ENCODE assay signal across 21 cellular contexts in the genomic region with DNA sequence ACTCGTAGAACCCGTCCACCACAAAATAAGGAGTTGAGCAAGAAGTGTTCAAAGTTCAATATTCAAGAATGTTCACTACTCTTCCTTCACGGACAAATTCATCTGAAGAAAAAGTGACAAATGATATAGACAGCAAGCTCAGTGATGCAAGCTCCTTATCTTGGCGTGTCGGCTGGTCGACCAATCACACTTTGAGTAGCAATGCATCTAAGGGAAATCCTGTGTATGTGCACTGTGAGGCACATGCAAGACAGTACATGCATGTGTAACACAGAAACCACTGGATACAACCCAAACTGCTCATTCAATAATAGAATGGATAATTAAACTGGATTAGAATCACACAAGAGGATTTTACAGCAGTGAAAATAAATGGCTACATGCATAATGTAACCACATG.
DNase-seq lines count a peak whose midpoint lies in the region; ATAC-seq, FAIRE-seq and TF ChIP-seq lines count a peak whose summit lies in the region.
"Had no signal": no experiment of that assay in that cellular context is flagged by ENCODE, and none has a peak within 500 bp of the region (broad histone marks: within the 10 kb centered on the region; RNA-seq: fewer than 3 reads in every experiment).

No MANE protein-coding gene starts in this region.

- H2AK5ac ChIP-seq in mesendoderm (ENCODE audit: low read length), result no peak overlapping the region

- ATAC-seq in activated CD8-positive, alpha-beta memory T cell treated with anti-CD3 and anti-CD28 coated beads, Interleukin-2, amount 10 ng/mL, durations not matched to agents 7 days and 5 days, result no peak

- no peak overlapping the region for H3K18ac ChIP-seq in mesendoderm (ENCODE audit: low read length)

- no peaks in the 10 kb centered on the region for H3K27me3 ChIP-seq in bronchial epithelial cell (ENCODE audit: control insufficient read depth, insufficient read depth, low read length)
- H3K27me3 ChIP-seq in neural progenitor cell, result no peaks in the 10 kb centered on the region
- no peaks in the 10 kb centered on the region for H3K27me3 ChIP-seq in mesendoderm (ENCODE audit: insufficient read depth, low read length, poor library complexity)

- H3K9me3 Mint-ChIP-seq in activated CD8-positive, alpha-beta memory T cell treated with anti-CD3 and anti-CD28 coated beads, Interleukin-2, amount 10 ng/mL, durations not matched to agents 7 days and 5 days (ENCODE audit: low read depth), result no peaks in the 10 kb centered on the region
- no peaks in the 10 kb centered on the region for H3K9me3 Mint-ChIP-seq in neural progenitor cell
- H3K9me3 Mint-ChIP-seq: HFFc6 had no signal

- H2BK5ac ChIP-seq in mesendoderm (ENCODE audit: low read length), result no peak overlapping the region

- H3K27me3 Mint-ChIP-seq in activated CD8-positive, alpha-beta memory T cell treated with anti-CD3 and anti-CD28 coated beads, Interleukin-2, amount 10 ng/mL, durations not matched to agents 7 days and 5 days, result no peaks in the 10 kb centered on the region
- peaks cover 4% of the 10 kb centered on the region for H3K27me3 Mint-ChIP-seq in neural progenitor cell (ENCODE audit: insufficient read depth, low read depth)
- H3K27me3 Mint-ChIP-seq: B cell had no signal

- no peaks in the 10 kb centered on the region for H3K9me3 ChIP-seq in neural progenitor cell (ENCODE audit: low read depth)

- peaks cover 11% of the 10 kb centered on the region for H3K36me3 Mint-ChIP-seq in activated CD8-positive, alpha-beta memory T cell treated with anti-CD3 and anti-CD28 coated beads, Interleukin-2, amount 10 ng/mL, durations not matched to agents 7 days and 5 days
- H3K36me3 Mint-ChIP-seq in neural progenitor cell, result peaks cover 25% of the 10 kb centered on the region

- FAIRE-seq in H54 (lab: Jason Lieb, UNC) (peak; percentile 15), bronchial epithelial cell (lab: Jason Lieb, UNC) (no peak)

- WGBS in mesendoderm (ENCODE audit: extremely low coverage, insufficient coverage, low lambda C conversion rate), result no CpG with 5 or more reads among the region's 6 CpGs
- WGBS in lower leg skin, 2 donors, result 69 to 81% methylated on average over 6 of the region's 6 CpGs

- H3K4me1 Mint-ChIP-seq in activated CD8-positive, alpha-beta memory T cell treated with anti-CD3 and anti-CD28 coated beads, Interleukin-2, amount 10 ng/mL, durations not matched to agents 7 days and 5 days, result no peaks in the 10 kb centered on the region
- H3K4me1 Mint-ChIP-seq in neural progenitor cell, result no peaks in the 10 kb centered on the region
- H3K4me1 Mint-ChIP-seq: B cell had no signal

- H3K4me3 ChIP-seq in bronchial epithelial cell (ENCODE audit: low read depth, low read length), result no peak overlapping the region
- H3K4me3 ChIP-seq in neural progenitor cell, result no peak overlapping the region
- H3K4me3 ChIP-seq in mesendoderm (ENCODE audit: low read length), result no peak overlapping the region
- no peak overlapping the region for H3K4me3 ChIP-seq in lower leg skin (ENCODE audit: low read depth, poor library complexity, severe bottlenecking)

- no peak overlapping the region for H3K4me3 Mint-ChIP-seq in activated CD8-positive, alpha-beta memory T cell treated with anti-CD3 and anti-CD28 coated beads, Interleukin-2, amount 10 ng/mL, durations not matched to agents 7 days and 5 days
- H3K4me3 Mint-ChIP-seq in neural progenitor cell, result no peak overlapping the region
- H3K4me3 Mint-ChIP-seq: B cell, HFFc6 had no signal

- H3K9ac ChIP-seq in neural progenitor cell, result no peak overlapping the region
- H3K9ac ChIP-seq in mesendoderm (ENCODE audit: low read length), result no peak overlapping the region

- H4K20me1 ChIP-seq in neural progenitor cell (ENCODE audit: low read depth), result peaks cover 45% of the 10 kb centered on the region

- no peak for TF ChIP-seq CTCF in bronchial epithelial cell (IDR thresholded peaks at IDR 0.05; ENCODE audit: insufficient read depth, low read length, severe bottlenecking)
- no peak for TF ChIP-seq CTCF in neural progenitor cell (IDR thresholded peaks at IDR 0.05)
- TF ChIP-seq CTCF in lower leg skin (IDR thresholded peaks at IDR 0.05), result no peak

- TF ChIP-seq POLR2A in H54 (IDR thresholded peaks at IDR 0.05; ENCODE audit: low read depth, low read length), result no peak
- TF ChIP-seq POLR2A in lower leg skin (IDR thresholded peaks at IDR 0.05), result no peak

- H3K4me1 ChIP-seq in neural progenitor cell (no peaks in the 10 kb centered on the region), mesendoderm (ENCODE audit: control insufficient read depth, low read depth, low read length) (no peaks in the 10 kb centered on the region)

- CTCF ChIA-PET in activated CD8-positive, alpha-beta memory T cell treated with anti-CD3 and anti-CD28 coated beads, Interleukin-2, amount 10 ng/mL, durations not matched to agents 7 days and 5 days (lab: Charles Lee), result interaction anchor here (0.8 kb wide), 1 partner anchor 9 kb away, joined by 3 read pairs; no protein-coding TSS in a partner anchor

- no peak for DNase-seq in activated CD8-positive, alpha-beta memory T cell treated with anti-CD3 and anti-CD28 coated beads, Interleukin-2, amount 10 ng/mL, durations not matched to agents 7 days and 5 days
- no peak for DNase-seq in activated CD8-positive, alpha-beta memory T cell treated with anti-CD3 and anti-CD28 coated beads, Interleukin-2, amount 50 U/mL, for 4 hours
- DNase-seq in H54 (ENCODE audit: insufficient read length, low spot score) (no peak), bronchial epithelial cell (ENCODE audit: low read depth) (peak; percentile 62), neural progenitor cell (ENCODE audit: low spot score) (no peak), mesendoderm (no peak), lower leg skin (ENCODE audit: low spot score in 2 of 2) (no peak), GM03348 (ENCODE audit: low spot score) (no peak)
- DNase-seq: 8988T, COR-L47, GOT3, HFFc6, KG1, NCI-H1417 treated with DMSO at 0.1 percent for 48 hours, NCI-H1930, NCI-H226, NCI-H524, NCI-H82, OCI-M1, SHP77 had no signal

- no peak overlapping the region for H3K4me2 ChIP-seq in neural progenitor cell
- no peak overlapping the region for H3K4me2 ChIP-seq in mesendoderm (ENCODE audit: low read length)

- no peak overlapping the region for H4K8ac ChIP-seq in mesendoderm (ENCODE audit: low read depth, low read length)

- H3K56ac ChIP-seq in mesendoderm (ENCODE audit: low read length), result no peak overlapping the region

- no peak overlapping the region for H2AFZ ChIP-seq in neural progenitor cell (replicated peaks)

- H3K23ac ChIP-seq in mesendoderm (ENCODE audit: low read length), result no peak overlapping the region

- H3K79me2 ChIP-seq in neural progenitor cell (ENCODE audit: low read depth) (peaks cover 87% of the 10 kb centered on the region), mesendoderm (ENCODE audit: control insufficient read depth, insufficient read depth, low read length) (peaks cover 4% of the 10 kb centered on the region)

- H3F3A ChIP-seq in neural progenitor cell (ENCODE audit: low read depth), result peaks cover 19% of the 10 kb centered on the region

- H3K27ac ChIP-seq in neural progenitor cell (peak overlapping the region; percentile 76), mesendoderm (ENCODE audit: low read depth, low read length) (no peak overlapping the region)

- H2BK120ac ChIP-seq in mesendoderm (ENCODE audit: low read depth, low read length), result no peak overlapping the region

- H3K27ac Mint-ChIP-seq in activated CD8-positive, alpha-beta memory T cell treated with anti-CD3 and anti-CD28 coated beads, Interleukin-2, amount 10 ng/mL, durations not matched to agents 7 days and 5 days, result peak overlapping the region; percentile 33
- no peak overlapping the region for H3K27ac Mint-ChIP-seq in neural progenitor cell
- H3K27ac Mint-ChIP-seq: B cell, HFFc6 had no signal

- H2BK15ac ChIP-seq in mesendoderm (replicated peaks; ENCODE audit: low read depth), result no peak overlapping the region

- intact Hi-C loops in lower leg skin (cut with DNase I; ENCODE audit: low total_unique reads), result no loop called here

- no peak overlapping the region for H4K5ac ChIP-seq in mesendoderm (ENCODE audit: low read length)

- no peak overlapping the region for H3K4ac ChIP-seq in mesendoderm (ENCODE audit: low read depth, low read length)

- H3K79me1 ChIP-seq in mesendoderm (ENCODE audit: low read length), result peaks cover 7% of the 10 kb centered on the region

- peaks cover 8% of the 10 kb centered on the region for H3K36me3 ChIP-seq in bronchial epithelial cell (ENCODE audit: control insufficient read depth, insufficient read depth, low read length)
- H3K36me3 ChIP-seq in neural progenitor cell, result peaks cover 6% of the 10 kb centered on the region
- no peaks in the 10 kb centered on the region for H3K36me3 ChIP-seq in mesendoderm (ENCODE audit: control insufficient read depth, insufficient read depth, low read length)
